9 cellular contexts compared by ENCODE assay signal in genomic region chr11:19117760-19118097, GRCh38. TPM values are rescaled to one million over a fixed set of nuclear protein-coding genes. Genes with fewer than 3 reads are reported as not detected.
DNase-seq lines count a peak whose midpoint lies in the region; ATAC-seq and FAIRE-seq lines count a peak whose summit lies in the region.
"Had no signal": no experiment of that assay in that cellular context is flagged by ENCODE, and none has a peak within 500 bp of the region (broad histone marks: within the 10 kb centered on the region; RNA-seq: fewer than 3 reads in every experiment).

No MANE protein-coding gene starts in this region.

- CTCF ChIA-PET in activated CD8-positive, alpha-beta T cell treated with anti-CD3 and anti-CD28 coated beads, Interleukin-2, amount 10 ng/mL, durations not matched to agents 7 days and 5 days (lab: Charles Lee) = no interaction called here

- DNase-seq in activated CD8-positive, alpha-beta T cell treated with anti-CD3 and anti-CD28 coated beads, Interleukin-2, amount 10 ng/mL, durations not matched to agents 7 days and 5 days = no peak
- DNase-seq in iPS DF 6.9 (ENCODE audit: low read depth, low spot score) (no peak), small intestine (no peak), HK-2 (ENCODE audit: unreplicated experiment) (no peak), MV-4-11 (lab: John Stamatoyannopoulos, UW) (no peak)

- H3K36me3 ChIP-seq in HUES6 (ENCODE audit: control insufficient read depth, insufficient read depth, low read length) (peaks cover 16% of the 10 kb centered on the region), iPS DF 6.9 (ENCODE audit: control insufficient read depth, insufficient read depth, low read length) (peaks cover 2% of the 10 kb centered on the region; the same call in 1 of the 2 replicates), small intestine (ENCODE audit: control insufficient read depth in 2 of 2, insufficient read depth in 2 of 2, low read length in 2 of 2) (no peaks in the 10 kb centered on the region)

- H3K4me1 Mint-ChIP-seq in activated CD8-positive, alpha-beta T cell treated with anti-CD3 and anti-CD28 coated beads, Interleukin-2, amount 10 ng/mL, durations not matched to agents 7 days and 5 days (ENCODE audit: low read depth) = peaks cover 41% of the 10 kb centered on the region

- peak overlapping the region; percentile 83 for H3K4me3 ChIP-seq in HUES6 (ENCODE audit: low read depth, low read length)
- H3K4me3 ChIP-seq in iPS DF 6.9 (ENCODE audit: low read length) = peak overlapping the region; percentile 95
- H3K4me3 ChIP-seq in small intestine (ENCODE audit: low read depth in 1 of 2, low read length in 2 of 2) = peak overlapping the region; percentile 90 to 93

- FAIRE-seq in small intestine (lab: Jason Lieb, UNC) = no peak
- FAIRE-seq: islet of Langerhans had no signal

- no peak for ATAC-seq in activated CD8-positive, alpha-beta T cell treated with anti-CD3 and anti-CD28 coated beads, Interleukin-2, amount 10 ng/mL, durations not matched to agents 7 days and 5 days
- ATAC-seq in activated CD4-positive, CD25-positive, alpha-beta regulatory T cell treated with anti-CD3 and anti-CD28 coated beads, Interleukin-2, amount 50 U/mL, for 24 hours = no peak
- no peak for ATAC-seq in GM21528 (IDR thresholded peaks at IDR 0.05; ENCODE audit: low FRiP score, unreplicated experiment)

- peak overlapping the region; percentile 41 for H3K27ac Mint-ChIP-seq in activated CD8-positive, alpha-beta T cell treated with anti-CD3 and anti-CD28 coated beads, Interleukin-2, amount 10 ng/mL, durations not matched to agents 7 days and 5 days

- H3K4me3 Mint-ChIP-seq in activated CD8-positive, alpha-beta T cell treated with anti-CD3 and anti-CD28 coated beads, Interleukin-2, amount 10 ng/mL, durations not matched to agents 7 days and 5 days = peak overlapping the region; percentile 88

- H3K36me3 Mint-ChIP-seq in activated CD8-positive, alpha-beta T cell treated with anti-CD3 and anti-CD28 coated beads, Interleukin-2, amount 10 ng/mL, durations not matched to agents 7 days and 5 days (ENCODE audit: low read depth) = peaks cover 36% of the 10 kb centered on the region

- POLR2A ChIA-PET in activated CD8-positive, alpha-beta T cell treated with anti-CD3 and anti-CD28 coated beads, Interleukin-2, amount 10 ng/mL, durations not matched to agents 7 days and 5 days (lab: Charles Lee) = no interaction called here

- H3K27ac ChIP-seq in HUES6 (ENCODE audit: low read depth, low read length) = no peak overlapping the region
- H3K27ac ChIP-seq in iPS DF 6.9 (ENCODE audit: low read length) = no peak overlapping the region
- peak overlapping the region in 1 of 2 donors; percentile 91 for H3K27ac ChIP-seq in small intestine (ENCODE audit: low read depth in 1 of 2, low read length in 1 of 2)

- H3K9me3 ChIP-seq in HUES6 (ENCODE audit: control insufficient read depth, insufficient read depth, low read depth, low read length) = no peaks in the 10 kb centered on the region
- H3K9me3 ChIP-seq in iPS DF 6.9 (ENCODE audit: control insufficient read depth, insufficient read depth, low read length) = no peaks in the 10 kb centered on the region
- no peaks in the 10 kb centered on the region for H3K9me3 ChIP-seq in small intestine (ENCODE audit: control insufficient read depth, low read depth)

- peaks cover 10% of the 10 kb centered on the region for H3K27me3 Mint-ChIP-seq in activated CD8-positive, alpha-beta T cell treated with anti-CD3 and anti-CD28 coated beads, Interleukin-2, amount 10 ng/mL, durations not matched to agents 7 days and 5 days (ENCODE audit: low read depth)

- H3K4me1 ChIP-seq in HUES6 (ENCODE audit: control insufficient read depth, insufficient read depth, low read length) (peaks cover 9% of the 10 kb centered on the region), iPS DF 6.9 (ENCODE audit: control insufficient read depth, insufficient read depth, low read length) (no peaks in the 10 kb centered on the region), small intestine (ENCODE audit: control insufficient read depth in 2 of 2, insufficient read depth in 1 of 2, low read depth in 1 of 2, low read length in 1 of 2) (peaks cover 2 to 15% of the 10 kb centered on the region in 2 donors)

- H3K9ac ChIP-seq in HUES6 (ENCODE audit: low read length) = peak overlapping the region; percentile 58

- H3K9me3 Mint-ChIP-seq in activated CD8-positive, alpha-beta T cell treated with anti-CD3 and anti-CD28 coated beads, Interleukin-2, amount 10 ng/mL, durations not matched to agents 7 days and 5 days (ENCODE audit: insufficient read depth) = no peaks in the 10 kb centered on the region

- H3K27me3 ChIP-seq in HUES6 (ENCODE audit: control insufficient read depth, insufficient read depth, low read length) = no peaks in the 10 kb centered on the region; the same call in 1 of the 2 replicates
- no peaks in the 10 kb centered on the region for H3K27me3 ChIP-seq in iPS DF 6.9 (ENCODE audit: control insufficient read depth, insufficient read depth, low read length)
- H3K27me3 ChIP-seq in small intestine (ENCODE audit: control insufficient read depth in 2 of 2, insufficient read depth in 2 of 2, low read length in 2 of 2) = no peaks in the 10 kb centered on the region

- no CpG with 5 or more reads among the region's 7 CpGs for WGBS in iPS DF 6.9 (ENCODE audit: insufficient coverage, insufficient read length)
- WGBS in small intestine, 3 donors = 6 to 21% (median 11%) methylated on average over 7 of the region's 7 CpGs

RNA-seq across cellular contexts. Expression of gene ZDHHC13, which starts 0.8 kb away (rescaled TPM):
- 10 to 100 TPM; 23.9 to 25.7 TPM for total RNA-seq in activated CD8-positive, alpha-beta T cell treated with anti-CD3 and anti-CD28 coated beads, Interleukin-2, amount 10 ng/mL, durations not matched to agents 7 days and 5 days
- 10 to 100 TPM in 2 of 3 donors, 1 to 10 TPM in 1; 5.7 to 16.9 (median 12.1) TPM for polyA plus RNA-seq in small intestine

RNA-seq across cellular contexts. Expression of gene MRGPRX2, which starts 57.2 kb away (rescaled TPM):
- not detected for total RNA-seq in activated CD8-positive, alpha-beta T cell treated with anti-CD3 and anti-CD28 coated beads, Interleukin-2, amount 10 ng/mL, durations not matched to agents 7 days and 5 days
- under 1 TPM in 1 of 3 donors, not detected in 2; 0.01 TPM for polyA plus RNA-seq in small intestine
